Comparison of ENCODE assay signal across 27 cellular contexts in the genomic region with DNA sequence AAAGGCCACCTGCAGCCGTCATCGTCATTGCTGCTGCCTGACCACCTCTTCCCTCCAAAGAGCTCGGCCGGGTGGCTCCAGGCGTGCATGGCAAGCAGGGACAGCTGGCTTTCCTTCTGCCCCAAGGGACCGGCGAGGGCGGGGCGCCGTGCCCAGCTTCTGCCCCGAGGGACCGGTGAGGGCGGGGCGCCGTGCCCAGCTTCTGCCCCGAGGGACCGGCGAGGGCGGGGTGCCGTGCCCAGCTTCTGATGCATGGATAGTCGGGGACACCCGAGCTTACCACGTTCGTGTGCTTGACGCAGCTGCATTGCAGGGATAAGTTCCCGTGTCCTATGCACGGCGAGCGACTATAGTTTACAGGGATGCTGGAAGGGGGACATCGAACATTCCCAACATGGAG. TPM values are rescaled to one million over a fixed set of nuclear protein-coding genes. Genes with fewer than 3 reads are reported as not detected.
DNase-seq lines count a peak whose midpoint lies in the region; ATAC-seq, FAIRE-seq and TF ChIP-seq lines count a peak whose summit lies in the region.
"Had no signal": no experiment of that assay in that cellular context is flagged by ENCODE, and none has a peak within 500 bp of the region (broad histone marks: within the 10 kb centered on the region; RNA-seq: fewer than 3 reads in every experiment).

No MANE protein-coding gene starts in this region.

- no peak for TF ChIP-seq POLR2A in sigmoid colon (IDR thresholded peaks at IDR 0.05)

- H3K27me3 ChIP-seq in RWPE2 (ENCODE audit: insufficient read depth, poor library complexity, severe bottlenecking) (no peaks in the 10 kb centered on the region), sigmoid colon (no peaks in the 10 kb centered on the region)

- H3K27ac ChIP-seq in RWPE2 (ENCODE audit: poor library complexity, severe bottlenecking) (no peak overlapping the region), sigmoid colon (no peak overlapping the region)
- H3K27ac ChIP-seq: gastroesophageal sphincter, neutrophil, psoas muscle, skin epidermis had no signal

- no peaks in the 10 kb centered on the region for H3K4me1 ChIP-seq in RWPE2 (ENCODE audit: insufficient read depth, poor library complexity, severe bottlenecking)
- H3K4me1 ChIP-seq in sigmoid colon = no peaks in the 10 kb centered on the region
- H3K4me1 ChIP-seq: gastroesophageal sphincter, psoas muscle had no signal

- DNase-seq in NCI-H1417 (lab: John Stamatoyannopoulos, UW) (peak in 2 of 3 experiments; percentile 3 to 5), NCI-H1417 treated with DMSO at 0.1 percent for 48 hours (lab: John Stamatoyannopoulos, UW) (no peak), NCI-H1092 (lab: John Stamatoyannopoulos, UW) (peak; percentile 34), RWPE2 (ENCODE audit: low spot score) (peak; percentile 37), sigmoid colon (peak; percentile 49), amniotic stem cell (lab: John Stamatoyannopoulos, UW) (no peak), urothelium cell line (ENCODE audit: low spot score) (no peak)
- DNase-seq: 8988T; activated CD4-positive, alpha-beta memory T cell treated with anti-CD3 and anti-CD28 coated beads for 36 hours; activated CD8-positive, alpha-beta memory T cell treated with anti-CD3 and anti-CD28 coated beads, Interleukin-2, amount 50 U/mL, for 48 hours; activated naive CD8-positive, alpha-beta T cell treated with anti-CD3 and anti-CD28 coated beads, Interleukin-2, amount 10 ng/mL, durations not matched to agents 7 days and 5 days; HCEC 1CT; Kasumi-1; MV-4-11; NCI-H69; psoas muscle; stimulated activated CD4-positive, alpha-beta T cell treated with anti-CD3 and anti-CD28 coated beads, Interleukin-1b, Interleukin-23, amount 100 ng/mL, for 48 hours; T-helper 9 cell had no signal

- H3K4me3 ChIP-seq in RWPE2 (ENCODE audit: severe bottlenecking) (no peak overlapping the region), sigmoid colon (no peak overlapping the region)
- H3K4me3 ChIP-seq: gastroesophageal sphincter, lung, psoas muscle, skin epidermis had no signal

- H3K36me3 ChIP-seq in RWPE2 (ENCODE audit: low read depth) (no peaks in the 10 kb centered on the region), sigmoid colon (no peaks in the 10 kb centered on the region)
- H3K36me3 ChIP-seq: gastroesophageal sphincter, neutrophil had no signal

- ATAC-seq in RWPE2 (ENCODE audit: low read depth) (no peak), GM21786 (IDR thresholded peaks at IDR 0.05; ENCODE audit: unreplicated experiment) (no peak)
- ATAC-seq: activated T-helper 17 cell treated with anti-CD3 and anti-CD28 coated beads, Interleukin-2, amount 50 U/mL, for 72 hours; gastroesophageal sphincter; psoas muscle; WTC11 had no signal

- no peak for TF ChIP-seq EP300 in sigmoid colon (IDR thresholded peaks at IDR 0.05)

- no peaks in the 10 kb centered on the region for H3K9me3 ChIP-seq in RWPE2 (ENCODE audit: severe bottlenecking)
- H3K9me3 ChIP-seq in sigmoid colon = no peaks in the 10 kb centered on the region
- H3K9me3 ChIP-seq: gastroesophageal sphincter, neutrophil, psoas muscle had no signal

- no peak for TF ChIP-seq CTCF in RWPE2 (IDR thresholded peaks at IDR 0.05; ENCODE audit: poor library complexity, severe bottlenecking)
- no peak for TF ChIP-seq CTCF in sigmoid colon (IDR thresholded peaks at IDR 0.05)

- intact Hi-C loops in sigmoid colon (cut with DNase I) = no loop called here

- FAIRE-seq in urothelium cell line (lab: Jason Lieb, UNC) = no peak
- FAIRE-seq: islet of Langerhans had no signal

- 44 to 73% methylated on average over 30 of the region's 30 CpGs for WGBS in sigmoid colon, 2 donors

RNA-seq across cellular contexts. Expression of a gene that starts 27.0 kb away (rescaled TPM):
- total RNA-seq in sigmoid colon = 1 to 10 TPM in 1 of 4 donors, under 1 TPM in 2, not detected in 1; 0.36 to 1.7 (median 0.41) TPM
- under 1 TPM in 1 of 3 donors, not detected in 2; 0.10 TPM for polyA plus RNA-seq in sigmoid colon
- total RNA-seq: activated naive CD8-positive, alpha-beta T cell treated with anti-CD3 and anti-CD28 coated beads, Interleukin-2, amount 10 ng/mL, durations not matched to agents 7 days and 5 days; activated T-helper 17 cell treated with anti-CD3 and anti-CD28 coated beads, Interleukin-2, amount 50 U/mL, for 72 hours; subcutaneous adipose tissue had no signal

Comparison
In these comparisons a context has a peak if more than half of its experiments do, and no peak if none do; other contexts are left out.
1. DNase-seq: peak in NCI-H1417 (2 of 3), NCI-H1092 (single experiment), RWPE2 (single experiment) and sigmoid colon (single experiment); none in NCI-H1417 treated with DMSO at 0.1 percent for 48 hours (single experiment), amniotic stem cell (single experiment) and urothelium cell line (single experiment).